1 cellular context compared by ENCODE assay signal in genomic region chr22:41197046-41197807, GRCh38.
A peak's percentile ranks its signal among the peaks of the same experiment; 100 is the strongest.
TF ChIP-seq lines count a peak whose summit lies in the region.

No MANE protein-coding gene starts in this region.

TF ChIP-seq in HEK293, 187 proteins besides CTCF, POLR2A, EP300 and RAD21 (continued from another document and continues in another):
- TF ChIP-seq ZNF645 (tag by site-specific recombination; IDR thresholded peaks at IDR 0.05): no peak
- peak; percentile 62 for TF ChIP-seq SP3 (tag by site-specific recombination; IDR thresholded peaks at IDR 0.05)
- no peak for TF ChIP-seq SCRT1 (tag by site-specific recombination; IDR thresholded peaks at IDR 0.05; ENCODE audit: borderline replicate concordance)
- TF ChIP-seq SP7 (tag by site-specific recombination; IDR thresholded peaks at IDR 0.05): peak; percentile 40; the same call in 1 of the 2 replicates
- no peak for TF ChIP-seq ZNF18 (tag by site-specific recombination; IDR thresholded peaks at IDR 0.05)
- 0 out of 2 replicates have a peak, but pooled peaks have one; percentile 79 for TF ChIP-seq ZNF416 (tag by site-specific recombination; IDR thresholded peaks at IDR 0.05)
- no peak for TF ChIP-seq ZNF791 (tag by site-specific recombination; IDR thresholded peaks at IDR 0.05)
- peak; percentile 80; the same call in 1 of the 2 replicates for TF ChIP-seq ZNF777 (tag by site-specific recombination; IDR thresholded peaks at IDR 0.05; ENCODE audit: borderline replicate concordance)
- peak; percentile 61; the same call in 1 of the 2 replicates for TF ChIP-seq ZBTB48 (tag by site-specific recombination; IDR thresholded peaks at IDR 0.05)
- no peak for TF ChIP-seq ZNF624 (tag by site-specific recombination; IDR thresholded peaks at IDR 0.05)
- no peak for TF ChIP-seq TRIM28 (IDR thresholded peaks at IDR 0.05; ENCODE audit: borderline replicate concordance, low read length)
- no peak for TF ChIP-seq ZSCAN18 (tag by site-specific recombination; IDR thresholded peaks at IDR 0.05)
- TF ChIP-seq ZNF518A (tag by site-specific recombination; conservative IDR thresholded peaks at IDR 0.05; ENCODE audit: low read depth): no peak
- TF ChIP-seq ZNF423 (tag by site-specific recombination; IDR thresholded peaks at IDR 0.05): no peak
- no peak for TF ChIP-seq ZNF146 (tag by site-specific recombination; IDR thresholded peaks at IDR 0.05)
- no peak for TF ChIP-seq ZNF114 (tag by site-specific recombination; IDR thresholded peaks at IDR 0.05)
- no peak for TF ChIP-seq ZNF362 (tag by site-specific recombination; IDR thresholded peaks at IDR 0.05)
- TF ChIP-seq ZSCAN30 (tag by site-specific recombination; IDR thresholded peaks at IDR 0.05): 0 out of 2 replicates have a peak, but pooled peaks have one; percentile 10
- TF ChIP-seq ZNF449 (tag by site-specific recombination; IDR thresholded peaks at IDR 0.05): no peak
- peak; percentile 96 for TF ChIP-seq ZBTB8A (tag by site-specific recombination; IDR thresholded peaks at IDR 0.05)
- TF ChIP-seq ZBTB17 (tag by site-specific recombination; IDR thresholded peaks at IDR 0.05): peak; percentile 88
- TF ChIP-seq KLF1 (tag by site-specific recombination; IDR thresholded peaks at IDR 0.05): no peak; the same call in none of the 2 replicates
- 0 out of 2 replicates have a peak, but pooled peaks have one; percentile 32 for TF ChIP-seq ZBTB10 (tag by site-specific recombination; IDR thresholded peaks at IDR 0.05)
- no peak for TF ChIP-seq ZNF350 (tag by site-specific recombination; IDR thresholded peaks at IDR 0.05)
- no peak; the same call in 1 of the 2 replicates for TF ChIP-seq ZNF398 (tag by site-specific recombination; IDR thresholded peaks at IDR 0.05)
- TF ChIP-seq ZNF768 (tag by site-specific recombination; IDR thresholded peaks at IDR 0.05): no peak
- TF ChIP-seq BCL11B (tag by site-specific recombination; IDR thresholded peaks at IDR 0.05; ENCODE audit: low read depth): peak; percentile 42; the same call in 1 of the 2 replicates
- no peak for TF ChIP-seq PRDM6 (tag by site-specific recombination; IDR thresholded peaks at IDR 0.05)
- no peak for TF ChIP-seq ZNF202 (tag by site-specific recombination; IDR thresholded peaks at IDR 0.05; ENCODE audit: borderline replicate concordance)
- peak; percentile 78; the same call in 1 of the 2 replicates for TF ChIP-seq GLIS2 (tag by site-specific recombination; IDR thresholded peaks at IDR 0.05)
- no peak for TF ChIP-seq ZNF280D (tag by site-specific recombination; IDR thresholded peaks at IDR 0.05)
- no peak for TF ChIP-seq PRDM1 (tag by site-specific recombination; IDR thresholded peaks at IDR 0.05)
